In genomic region chr22:20110359-20110985, GRCh38 we compare ENCODE assay signal across 16 cellular contexts. TPM values are rescaled to one million over a fixed set of nuclear protein-coding genes. Genes with fewer than 3 reads are reported as not detected.
DNase-seq lines count a peak whose midpoint lies in the region; ATAC-seq, FAIRE-seq and TF ChIP-seq lines count a peak whose summit lies in the region.
"Had no signal": no experiment of that assay in that cellular context is flagged by ENCODE, and none has a peak within 500 bp of the region (broad histone marks: within the 10 kb centered on the region; RNA-seq: fewer than 3 reads in every experiment).

No MANE protein-coding gene starts in this region.

- H3K27ac ChIP-seq in A673 (ENCODE audit: low read depth, low read length, poor library complexity, severe bottlenecking) (no peak overlapping the region), kidney (ENCODE audit: low read depth in 2 of 2, low read length in 2 of 2) (no peak overlapping the region), smooth muscle cell (ENCODE audit: low read depth) (no peak overlapping the region), brain microvascular endothelial cell (no peak overlapping the region)
- no peak overlapping the region for H3K27ac ChIP-seq in CD4-positive, alpha-beta T cell (ENCODE audit: low read depth, low read length)

- H3K9ac ChIP-seq in kidney (ENCODE audit: low read length in 2 of 2) = no peak overlapping the region
- no peak overlapping the region for H3K9ac ChIP-seq in smooth muscle cell (ENCODE audit: low read depth)

- H3K27me3 ChIP-seq in A673 (replicated peaks; ENCODE audit: insufficient read depth, low read depth, low read length, poor library complexity) (no peaks in the 10 kb centered on the region), smooth muscle cell (ENCODE audit: low read depth) (no peaks in the 10 kb centered on the region), brain microvascular endothelial cell (replicated peaks) (no peaks in the 10 kb centered on the region)
- H3K27me3 ChIP-seq in CD4-positive, alpha-beta T cell (ENCODE audit: control insufficient read depth, insufficient read depth, low read length) = no peaks in the 10 kb centered on the region

- DNase-seq in A673 (ENCODE audit: low spot score) (no peak), T-helper 17 cell (no peak), kidney (peak; percentile 62), middle frontal gyrus (ENCODE audit: extremely low spot score, low spot score) (no peak), smooth muscle cell (lab: John Stamatoyannopoulos, UW; ENCODE audit: unreplicated experiment) (no peak), endothelial cell (ENCODE audit: low spot score) (no peak), brain microvascular endothelial cell (no peak)
- no peak for DNase-seq in CD4-positive, alpha-beta T cell
- DNase-seq: activated effector memory CD4-positive, alpha-beta T cell treated with Interleukin-2 at 50 U/mL for 16 hours; central memory CD4-positive, alpha-beta T cell; H9; naive B cell; NCI-H748 treated with DMSO at 0.1 percent for 48 hours; substantia nigra had no signal

- H3K4me1 ChIP-seq in A673 (ENCODE audit: insufficient read depth, low read length, poor library complexity, severe bottlenecking) (peaks cover 2% of the 10 kb centered on the region), kidney (ENCODE audit: control insufficient read depth in 1 of 2, insufficient read depth in 1 of 2, low read depth in 1 of 2, low read length in 2 of 2) (peaks cover under 1 to 3% of the 10 kb centered on the region in 2 donors), smooth muscle cell (ENCODE audit: low read depth) (no peaks in the 10 kb centered on the region)

- peaks cover 3% of the 10 kb centered on the region for H3K79me2 ChIP-seq in smooth muscle cell (ENCODE audit: low read depth)

- no peaks in the 10 kb centered on the region for H3F3A ChIP-seq in smooth muscle cell (ENCODE audit: low read depth)

- H3K36me3 ChIP-seq in A673 (ENCODE audit: insufficient read depth, low read length, poor library complexity, severe bottlenecking) (peaks cover 90% of the 10 kb centered on the region), kidney (ENCODE audit: control insufficient read depth in 1 of 2, insufficient read depth in 2 of 2, low read length in 2 of 2) (peaks cover 33 to 52% of the 10 kb centered on the region in 2 donors), smooth muscle cell (ENCODE audit: low read depth) (no peaks in the 10 kb centered on the region), brain microvascular endothelial cell (replicated peaks) (peaks cover 90% of the 10 kb centered on the region)

- H3K27ac Mint-ChIP-seq in CD4-positive, alpha-beta T cell = peak overlapping the region; percentile 69
- H3K27ac Mint-ChIP-seq in T-helper 17 cell (peak overlapping the region; percentile 9), endothelial cell (ENCODE audit: unreplicated experiment) (no peak overlapping the region)

- POLR2A ChIA-PET in A673 (lab: Charles Lee; ENCODE audit: low non-redundant PET) = interaction anchor here (0.6 kb wide), 2 partner anchors 10 to 286 kb away, joined by 3 read pairs; no protein-coding TSS in a partner anchor
- POLR2A ChIA-PET in CD4-positive, alpha-beta T cell (lab: Charles Lee) = interaction anchor here (1.7 kb wide), 1 partner anchor 9 kb away, joined by 7 read pairs; no protein-coding TSS in a partner anchor

- no peak overlapping the region for H3K4me2 ChIP-seq in smooth muscle cell

- H2AFZ ChIP-seq in smooth muscle cell (ENCODE audit: low read depth) = no peak overlapping the region

- no peak for ATAC-seq in CD4-positive, alpha-beta T cell (ENCODE audit: poor library complexity)
- no peak for ATAC-seq in T-helper 17 cell

- peak overlapping the region; percentile 15 for H3K4me3 Mint-ChIP-seq in CD4-positive, alpha-beta T cell
- no peak overlapping the region for H3K4me3 Mint-ChIP-seq in T-helper 17 cell
- no peak overlapping the region for H3K4me3 Mint-ChIP-seq in endothelial cell (ENCODE audit: unreplicated experiment)
- H3K4me3 Mint-ChIP-seq: H9 had no signal

- CTCF ChIA-PET in A673 (lab: Charles Lee) = no interaction called here
- CTCF ChIA-PET in CD4-positive, alpha-beta T cell (lab: Charles Lee) = interaction anchor here (0.6 to 2.7 kb wide), 5 partner anchors 9 to 161 kb away, joined by 3 to 6 read pairs (median 4); no protein-coding TSS in a partner anchor

- WGBS in smooth muscle cell (ENCODE audit: low lambda C conversion rate) = 96% methylated on average over 9 of the region's 9 CpGs

- TF ChIP-seq CTCF in A673 (conservative IDR thresholded peaks at IDR 0.05; ENCODE audit: low read depth, low read length) (no peak), kidney (IDR thresholded peaks at IDR 0.05; ENCODE audit: borderline replicate concordance, extremely low read depth, insufficient read depth) (no peak), smooth muscle cell (IDR thresholded peaks at IDR 0.05; ENCODE audit: borderline replicate concordance, insufficient read depth, poor library complexity, severe bottlenecking) (no peak), endothelial cell (IDR thresholded peaks at IDR 0.05; ENCODE audit: unreplicated experiment) (no peak), brain microvascular endothelial cell (IDR thresholded peaks at IDR 0.05; ENCODE audit: low read depth, low read length, missing control alignments) (no peak)
- no peak for TF ChIP-seq CTCF in CD4-positive, alpha-beta T cell (IDR thresholded peaks at IDR 0.05)

- H3K9me3 Mint-ChIP-seq in CD4-positive, alpha-beta T cell = no peaks in the 10 kb centered on the region
- H3K9me3 Mint-ChIP-seq in endothelial cell (ENCODE audit: unreplicated experiment) = no peaks in the 10 kb centered on the region
- H3K9me3 Mint-ChIP-seq: H9, naive B cell had no signal

- in situ Hi-C loops in brain microvascular endothelial cell (cut with HindIII; ENCODE audit: low pct_ligation_motif_present, low sequenced_read_pairs) = no loop called here

- H3K4me3 ChIP-seq in A673 (ENCODE audit: low read depth, low read length, poor library complexity, severe bottlenecking) (no peak overlapping the region), kidney (ENCODE audit: low read length in 2 of 2) (no peak overlapping the region), smooth muscle cell (no peak overlapping the region), brain microvascular endothelial cell (ENCODE audit: low read depth, low read length) (no peak overlapping the region)

- peaks cover 10% of the 10 kb centered on the region for H3K4me1 Mint-ChIP-seq in CD4-positive, alpha-beta T cell (ENCODE audit: low read depth)
- peaks cover 11% of the 10 kb centered on the region for H3K4me1 Mint-ChIP-seq in T-helper 17 cell
- peaks cover 9% of the 10 kb centered on the region for H3K4me1 Mint-ChIP-seq in endothelial cell (ENCODE audit: unreplicated experiment)
- H3K4me1 Mint-ChIP-seq: H9 had no signal

- intact Hi-C loops in A673 (cut with micrococcal nuclease; ENCODE audit: unreplicated experiment) (no loop called here), kidney (cut with DNase I) (loop anchor here (10.0 kb wide), 1 partner anchor 86 kb away; the partner anchor contains the start of gene TANGO2)
- intact Hi-C loops in CD4-positive, alpha-beta T cell (cut with DNase I, micrococcal nuclease) = loop anchor here in 1 of 2 experiments (5.0 to 10.0 kb wide), 3 partner anchors 138 to 284 kb away; partner anchors contain the start of genes GNB1L, RTL10 and ZNF74

- H4K20me1 ChIP-seq in smooth muscle cell (ENCODE audit: low read depth) = peaks cover 20% of the 10 kb centered on the region

- peaks cover 64% of the 10 kb centered on the region for H3K36me3 Mint-ChIP-seq in CD4-positive, alpha-beta T cell (ENCODE audit: low read depth)
- H3K36me3 Mint-ChIP-seq in T-helper 17 cell (ENCODE audit: low read depth) (peaks cover 4% of the 10 kb centered on the region), endothelial cell (ENCODE audit: low read depth, unreplicated experiment) (peaks cover 16% of the 10 kb centered on the region)
- H3K36me3 Mint-ChIP-seq: naive B cell had no signal

- BruUV-seq in A673 (replicated peaks; lab: Mats Ljungman, UMichigan) = TSS peak; percentile 66

- H3K9me3 ChIP-seq in A673 (ENCODE audit: low read depth, low read length, poor library complexity, severe bottlenecking) (no peaks in the 10 kb centered on the region), T-helper 17 cell (ENCODE audit: control insufficient read depth, low read length, poor library complexity, severe bottlenecking) (no peaks in the 10 kb centered on the region), kidney (ENCODE audit: control insufficient read depth in 1 of 2, low read length in 2 of 2) (no peaks in the 10 kb centered on the region), smooth muscle cell (replicated peaks; ENCODE audit: low read depth) (no peaks in the 10 kb centered on the region)
- no peaks in the 10 kb centered on the region for H3K9me3 ChIP-seq in CD4-positive, alpha-beta T cell (ENCODE audit: control insufficient read depth, low read length)

- H3K27me3 Mint-ChIP-seq in CD4-positive, alpha-beta T cell = no peaks in the 10 kb centered on the region
- H3K27me3 Mint-ChIP-seq in T-helper 17 cell (no peaks in the 10 kb centered on the region), endothelial cell (ENCODE audit: unreplicated experiment) (peaks cover 22% of the 10 kb centered on the region)
- H3K27me3 Mint-ChIP-seq: naive B cell had no signal

- no peak for FAIRE-seq in kidney (lab: Jason Lieb, UNC)
- FAIRE-seq: keratinocyte had no signal

RNA-seq across cellular contexts. Expression of gene RANBP1, which starts 5.4 kb away (rescaled TPM):
- total RNA-seq in A673 (2021) (501 and 509 TPM in 2 replicates), T-helper 17 cell (10 to 100 TPM; 65.7 to 75.2 TPM), kidney (67.2 TPM), smooth muscle cell (278 and 331 TPM in 2 replicates), endothelial cell (ENCODE audit: unreplicated experiment) (142 TPM)
- 10 to 100 TPM; 68.1 to 72.1 TPM for total RNA-seq in CD4-positive, alpha-beta T cell
- polyA plus RNA-seq in kidney (ENCODE audit: insufficient read depth, low read depth, low replicate concordance) (80.5 TPM), smooth muscle cell (196 and 235 TPM in 2 replicates)

RNA-seq across cellular contexts. Expression of gene TRMT2A, which starts 6.6 kb away (rescaled TPM):
- total RNA-seq in A673 (2021) = 68.1 and 71.1 TPM in 2 replicates
- 10 to 100 TPM; 79.3 to 84.2 TPM for total RNA-seq in CD4-positive, alpha-beta T cell
- 10 to 100 TPM; 77.1 to 85.5 TPM for total RNA-seq in T-helper 17 cell
- total RNA-seq in kidney = 50.0 TPM
- polyA plus RNA-seq in kidney (ENCODE audit: insufficient read depth, low read depth, low replicate concordance) = 37.3 TPM
- 21.1 and 25.9 TPM in 2 replicates for total RNA-seq in smooth muscle cell
- 32.1 and 38.9 TPM in 2 replicates for polyA plus RNA-seq in smooth muscle cell
- total RNA-seq in endothelial cell (ENCODE audit: unreplicated experiment) = 44.8 TPM

RNA-seq across cellular contexts. Expression of gene ZDHHC8, which starts 21.1 kb away (rescaled TPM):
- total RNA-seq in A673 (2021) = 58.8 and 60.2 TPM in 2 replicates
- total RNA-seq in CD4-positive, alpha-beta T cell = 10 to 100 TPM; 44.9 to 49.3 TPM
- 10 to 100 TPM; 60.1 to 75.8 TPM for total RNA-seq in T-helper 17 cell
- 57.1 TPM for total RNA-seq in kidney
- 18.8 TPM for polyA plus RNA-seq in kidney (ENCODE audit: insufficient read depth, low read depth, low replicate concordance)
- 5.2 and 12.7 TPM in 2 replicates for total RNA-seq in smooth muscle cell
- polyA plus RNA-seq in smooth muscle cell = 53.9 and 67.0 TPM in 2 replicates
- total RNA-seq in endothelial cell (ENCODE audit: unreplicated experiment) = 118 TPM

RNA-seq across cellular contexts. Expression of gene DGCR8, which starts 30.4 kb away (rescaled TPM):
- total RNA-seq in A673 (2021) (63.2 and 74.8 TPM in 2 replicates), T-helper 17 cell (10 to 100 TPM; 32.0 to 37.9 TPM), kidney (40.1 TPM), smooth muscle cell (9.7 and 10.3 TPM in 2 replicates), endothelial cell (ENCODE audit: unreplicated experiment) (46.6 TPM)
- total RNA-seq in CD4-positive, alpha-beta T cell = 10 to 100 TPM; 17.8 to 18.5 TPM
- polyA plus RNA-seq in kidney (ENCODE audit: insufficient read depth, low read depth, low replicate concordance) (12.2 TPM), smooth muscle cell (6.5 and 14.6 TPM in 2 replicates)

RNA-seq across cellular contexts. Expression of gene CCDC188, which starts 40.4 kb away (rescaled TPM):
- total RNA-seq in A673 (2021) (not detected in 2 replicates), T-helper 17 cell (1 to 10 TPM in 1 of 2 donors, not detected in 1; 1.5 TPM), kidney (2.8 TPM), smooth muscle cell (not detected in 2 replicates), endothelial cell (ENCODE audit: unreplicated experiment) (not detected)
- total RNA-seq in CD4-positive, alpha-beta T cell = not detected
- polyA plus RNA-seq in kidney (ENCODE audit: insufficient read depth, low read depth, low replicate concordance) (0.54 TPM), smooth muscle cell (not detected in 2 replicates)
- total RNA-seq: H9, SK-MEL-5 had no signal
- polyA plus RNA-seq: keratinocyte had no signal
